25 cellular contexts compared by ENCODE assay signal in genomic region chr10:29748109-29748650, GRCh38.
"Had no signal": no experiment of that assay in that cellular context is flagged by ENCODE, and none has a peak within 500 bp of the region (broad histone marks: within the 10 kb centered on the region; RNA-seq: fewer than 3 reads in every experiment).

No MANE protein-coding gene starts in this region.

- H3K36me3 Mint-ChIP-seq: memory B cell; naive B cell; stimulated activated memory B cell treated with anti-CD40 and anti-IgM and Interleukin-4, amounts not matched to agents 10 μg/mL and 1 μg/mL and 100 μg/mL, for 72 hours had no signal

- H3K9me3 Mint-ChIP-seq: memory B cell; naive B cell; stimulated activated naive CD8-positive, alpha-beta T cell treated with anti-CD3 and anti-CD28 coated beads, Interleukin-15, Interleukin-2, amounts not matched to agents 100 ng/mL and 50 ng/mL, for 24 hours had no signal

- H3K9me3 ChIP-seq: gastrocnemius medialis, heart right ventricle, left ventricle myocardium inferior, lower lobe of right lung, spleen, tibial artery, upper lobe of right lung, vagina had no signal

- FAIRE-seq: endometrium, kidney had no signal

- DNase-seq: effector memory CD4-positive, alpha-beta T cell; gastrocnemius medialis; heart right ventricle; hypothalamus; kidney; left cardiac atrium; left ventricle myocardium inferior; lower lobe of right lung; midbrain; naive B cell; nephron progenitor cell; posterior cingulate gyrus; spleen; stimulated activated CD4-positive, alpha-beta T cell treated with anti-CD3 and anti-CD28 coated beads, Interleukin-15, amount 100 ng/mL, for 24 hours; stimulated activated CD4-positive, alpha-beta T cell treated with anti-CD3 and anti-CD28 coated beads, Interleukin-1b, Interleukin-23, amount 100 ng/mL, for 48 hours; stimulated activated CD4-positive, alpha-beta T cell treated with anti-CD3 and anti-CD28 coated beads, Interleukin-4, amount 100 ng/mL, for 24 hours; tibial artery; upper lobe of right lung had no signal

- H3K27me3 ChIP-seq: gastrocnemius medialis, heart right ventricle, tibial artery, upper lobe of right lung, vagina had no signal

- ATAC-seq: esophagus mucosa; gastrocnemius medialis; heart right ventricle; left cardiac atrium; lower lobe of right lung; sciatic nerve; stimulated activated memory B cell treated with anti-CD40 and anti-IgM and Interleukin-4, amounts not matched to agents 10 μg/mL and 1 μg/mL and 100 μg/mL, for 72 hours; upper lobe of right lung had no signal

- H3K36me3 ChIP-seq: gastrocnemius medialis, heart right ventricle, left ventricle myocardium inferior, lower lobe of right lung, spleen, tibial artery, upper lobe of right lung, vagina had no signal

- H3K4me3 ChIP-seq: gastrocnemius medialis, heart right ventricle, left ventricle myocardium inferior, lower lobe of right lung, spleen, tibial artery, upper lobe of right lung, vagina had no signal

- H3K27me3 Mint-ChIP-seq: memory B cell; stimulated activated memory B cell treated with anti-CD40 and anti-IgM and Interleukin-4, amounts not matched to agents 10 μg/mL and 1 μg/mL and 100 μg/mL, for 72 hours had no signal

- H3K4me1 Mint-ChIP-seq: memory B cell; naive B cell; stimulated activated memory B cell treated with anti-CD40 and anti-IgM and Interleukin-4, amounts not matched to agents 10 μg/mL and 1 μg/mL and 100 μg/mL, for 72 hours had no signal

- H3K27ac ChIP-seq: gastrocnemius medialis, heart right ventricle, left ventricle myocardium inferior, lower lobe of right lung, spleen, tibial artery, upper lobe of right lung, vagina had no signal

- H3K4me3 Mint-ChIP-seq: memory B cell; nephron progenitor cell; stimulated activated memory B cell treated with anti-CD40 and anti-IgM and Interleukin-4, amounts not matched to agents 10 μg/mL and 1 μg/mL and 100 μg/mL, for 72 hours; stimulated activated naive CD8-positive, alpha-beta T cell treated with anti-CD3 and anti-CD28 coated beads, Interleukin-15, Interleukin-2, amounts not matched to agents 100 ng/mL and 50 ng/mL, for 24 hours had no signal

- H3K27ac Mint-ChIP-seq: memory B cell; naive B cell; nephron progenitor cell; stimulated activated memory B cell treated with anti-CD40 and anti-IgM and Interleukin-4, amounts not matched to agents 10 μg/mL and 1 μg/mL and 100 μg/mL, for 72 hours; stimulated activated naive CD8-positive, alpha-beta T cell treated with anti-CD3 and anti-CD28 coated beads, Interleukin-15, Interleukin-2, amounts not matched to agents 100 ng/mL and 50 ng/mL, for 24 hours had no signal
